ENCODE assay signal across 8 cellular contexts in the genomic region with DNA sequence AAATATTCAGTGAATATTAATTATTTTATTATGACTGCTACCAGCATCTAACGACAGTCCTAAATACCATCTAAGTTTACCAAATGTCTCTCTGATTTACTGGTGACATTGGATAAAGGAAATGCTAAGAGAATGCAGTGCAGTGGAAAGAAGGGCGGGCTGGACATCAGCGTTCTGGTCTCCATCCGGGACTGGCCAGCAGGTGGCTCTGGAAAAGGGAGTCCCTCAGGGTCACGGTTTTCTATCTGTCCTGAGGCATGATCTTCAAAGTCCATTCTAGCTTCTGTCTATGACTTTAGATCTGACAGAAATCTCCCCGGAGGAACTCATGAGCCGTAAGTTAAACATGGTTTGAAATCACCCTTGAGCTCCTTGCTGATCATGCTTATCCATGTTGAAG. TPM values are rescaled to one million over a fixed set of nuclear protein-coding genes. Genes with fewer than 3 reads are reported as not detected.
A peak's percentile ranks its signal among the peaks of the same experiment; 100 is the strongest.
DNase-seq lines count a peak whose midpoint lies in the region; ATAC-seq, FAIRE-seq and TF ChIP-seq lines count a peak whose summit lies in the region.

No MANE protein-coding gene starts in this region.

- peaks cover 3% of the 10 kb centered on the region; the same call in 1 of the 2 replicates for H4K20me1 ChIP-seq in HepG2 (ENCODE audit: insufficient read depth, low read length)

- H3K27me3 ChIP-seq in A673 (replicated peaks; ENCODE audit: insufficient read depth, low read depth, low read length, poor library complexity) (no peaks in the 10 kb centered on the region), HUES48 (ENCODE audit: control insufficient read depth, insufficient read depth, low read length) (0 out of 2 replicates have a peak, but pooled peaks cover 8% of the 10 kb centered on the region), HepG2 (ENCODE audit: control insufficient read depth in 1 of 2, insufficient read depth in 2 of 2, low read length in 2 of 2) (peaks cover 0 to 16% of the 10 kb centered on the region in 2 experiments; a peak in 2 of 5 replicates)

- H3K9me3 ChIP-seq in A673 (ENCODE audit: low read depth, low read length, poor library complexity, severe bottlenecking) (no peaks in the 10 kb centered on the region), HUES48 (ENCODE audit: control insufficient read depth, insufficient read depth, low read length) (no peaks in the 10 kb centered on the region), HepG2 (ENCODE audit: low read length) (no peaks in the 10 kb centered on the region)

- H3K4me1 ChIP-seq in A673 (ENCODE audit: insufficient read depth, low read length, poor library complexity, severe bottlenecking) (peaks cover 36% of the 10 kb centered on the region), HUES48 (ENCODE audit: control insufficient read depth, insufficient read depth, low read length) (peaks cover 50% of the 10 kb centered on the region), HepG2 (ENCODE audit: insufficient read depth, low read length) (peaks cover 44% of the 10 kb centered on the region)

- ATAC-seq in HepG2 = peak; percentile 79
- no peak for ATAC-seq in GM18520 (IDR thresholded peaks at IDR 0.05; ENCODE audit: unreplicated experiment)

- no peak overlapping the region for H3K9ac ChIP-seq in HUES48 (ENCODE audit: low read depth, low read length)
- no peak overlapping the region for H3K9ac ChIP-seq in HepG2 (ENCODE audit: insufficient read depth, low read depth, low read length)

- no peak overlapping the region for H3K4me2 ChIP-seq in HepG2 (ENCODE audit: low read depth, low read length)

- DNase-seq in A673 (ENCODE audit: low spot score) (no peak), choroid plexus epithelial cell (ENCODE audit: low read depth) (peak; percentile 41), HepG2 (ENCODE audit: low spot score) (peak; percentile 28), NCI-H1436 treated with DMSO at 0.1 percent for 48 hours (lab: John Stamatoyannopoulos, UW) (no peak)
- DNase-seq in T-helper 2 cell treated with Interferon-gamma antibody and Interleukin-4, amounts not matched to agents 5 μg/mL and 100 μg/mL, for 36 hours (ENCODE audit: low spot score) = no peak
- no peak for DNase-seq in activated T-cell treated with anti-CD3 and anti-CD28 coated beads, Interleukin-2, amount 50 U/mL, for 24 hours

- H3K4me3 ChIP-seq in A673 (ENCODE audit: low read depth, low read length, poor library complexity, severe bottlenecking) (no peak overlapping the region), HUES48 (ENCODE audit: low read depth, low read length) (peak overlapping the region; percentile 63; the same call in 1 of the 2 replicates), choroid plexus epithelial cell (ENCODE audit: low read depth, low read length) (no peak overlapping the region), HepG2 (replicated peaks in 1 of 3; ENCODE audit: insufficient read depth in 1 of 3, low read depth in 2 of 3, low read length in 3 of 3) (no peak overlapping the region)

- no peak overlapping the region for H3K27ac ChIP-seq in A673 (ENCODE audit: low read depth, low read length, poor library complexity, severe bottlenecking)
- peak overlapping the region; percentile 84 for H3K27ac ChIP-seq in HUES48 (ENCODE audit: low read depth, low read length)
- H3K27ac ChIP-seq in HepG2 (ENCODE audit: extremely low read length, insufficient read depth, low read length) = no peak overlapping the region

- peaks cover 15% of the 10 kb centered on the region for H3K27me3 Mint-ChIP-seq in T-helper 2 cell treated with Interferon-gamma antibody and Interleukin-4, amounts not matched to agents 5 μg/mL and 100 μg/mL, for 36 hours (ENCODE audit: low read depth)
- H3K27me3 Mint-ChIP-seq in activated T-cell treated with anti-CD3 and anti-CD28 coated beads, Interleukin-2, amount 50 U/mL, for 24 hours = peaks cover 3% of the 10 kb centered on the region

- CTCF ChIA-PET in A673 (lab: Charles Lee) (no interaction called here), HepG2 (lab: Yijun Ruan, JAX; ENCODE audit: low intra/inter-chr PET ratio, low total read pairs) (interaction anchor here (1.4 to 2.5 kb wide), 2 partner anchors 111 to 368 kb away, joined by 4 to 13 read pairs; no protein-coding TSS in a partner anchor)

- no peaks in the 10 kb centered on the region for H3K36me3 ChIP-seq in A673 (ENCODE audit: insufficient read depth, low read length, poor library complexity, severe bottlenecking)
- H3K36me3 ChIP-seq in HUES48 (ENCODE audit: control insufficient read depth, insufficient read depth, low read length) = no peaks in the 10 kb centered on the region
- H3K36me3 ChIP-seq in HepG2 (replicated peaks in 1 of 2; ENCODE audit: control insufficient read depth in 1 of 2, insufficient read depth in 2 of 2, low read length in 2 of 2) = no peaks in the 10 kb centered on the region

- H3K27ac Mint-ChIP-seq in T-helper 2 cell treated with Interferon-gamma antibody and Interleukin-4, amounts not matched to agents 5 μg/mL and 100 μg/mL, for 36 hours = no peak overlapping the region
- no peak overlapping the region for H3K27ac Mint-ChIP-seq in activated T-cell treated with anti-CD3 and anti-CD28 coated beads, Interleukin-2, amount 50 U/mL, for 24 hours

- POLR2A ChIA-PET in A673 (lab: Charles Lee; ENCODE audit: low non-redundant PET) (no interaction called here), HepG2 (lab: Yijun Ruan, JAX) (no interaction called here)

- no peaks in the 10 kb centered on the region for H3K79me2 ChIP-seq in HepG2 (ENCODE audit: insufficient read depth, low read length)

- H3K4me1 Mint-ChIP-seq in T-helper 2 cell treated with Interferon-gamma antibody and Interleukin-4, amounts not matched to agents 5 μg/mL and 100 μg/mL, for 36 hours (ENCODE audit: low read depth) = peaks cover 21% of the 10 kb centered on the region
- peaks cover 42% of the 10 kb centered on the region for H3K4me1 Mint-ChIP-seq in activated T-cell treated with anti-CD3 and anti-CD28 coated beads, Interleukin-2, amount 50 U/mL, for 24 hours (ENCODE audit: low read depth)

- H3K9me3 Mint-ChIP-seq in T-helper 2 cell treated with Interferon-gamma antibody and Interleukin-4, amounts not matched to agents 5 μg/mL and 100 μg/mL, for 36 hours = no peaks in the 10 kb centered on the region
- H3K9me3 Mint-ChIP-seq in activated T-cell treated with anti-CD3 and anti-CD28 coated beads, Interleukin-2, amount 50 U/mL, for 24 hours = no peaks in the 10 kb centered on the region

- peak; percentile 82 for FAIRE-seq in HepG2 (lab: Jason Lieb, UNC)

- no peak overlapping the region for H2AFZ ChIP-seq in HepG2 (ENCODE audit: low read length)

- in situ Hi-C loops in HepG2 (cut with HindIII; ENCODE audit: extremely low pct_ligation_motif_present, low pct_unique_long_range_greater_than_20kb) = no loop called here

- H3K36me3 Mint-ChIP-seq in T-helper 2 cell treated with Interferon-gamma antibody and Interleukin-4, amounts not matched to agents 5 μg/mL and 100 μg/mL, for 36 hours (ENCODE audit: low read depth) = no peaks in the 10 kb centered on the region
- no peaks in the 10 kb centered on the region for H3K36me3 Mint-ChIP-seq in activated T-cell treated with anti-CD3 and anti-CD28 coated beads, Interleukin-2, amount 50 U/mL, for 24 hours (ENCODE audit: low read depth)

- TF ChIP-seq EP300 in HepG2 (IDR thresholded peaks at IDR 0.05; ENCODE audit: low read depth in 2 of 2, low read length in 2 of 2) (no peak), HepG2 (CRISPR knock-in tag; IDR thresholded peaks at IDR 0.05; ENCODE audit: borderline replicate concordance) (no peak)

- peak; percentile 38; the same call in 1 of the 2 replicates for TF ChIP-seq CTCF in A673 (conservative IDR thresholded peaks at IDR 0.05; ENCODE audit: low read depth, low read length)
- peak; percentile 72 for TF ChIP-seq CTCF in choroid plexus epithelial cell (conservative IDR thresholded peaks at IDR 0.05; ENCODE audit: low read depth, low read length)
- TF ChIP-seq CTCF in HepG2 (CRISPR knock-in tag; IDR thresholded peaks at IDR 0.05) = peak; percentile 81

- 11% methylated on average over 7 of the region's 7 CpGs for WGBS in HepG2 (ENCODE audit: low lambda C conversion rate)

- intact Hi-C loops in A673 (cut with micrococcal nuclease; ENCODE audit: unreplicated experiment) = no loop called here
- intact Hi-C loops in HepG2 (cut with micrococcal nuclease; ENCODE audit: unreplicated experiment) = loop anchor here (1.0 to 10.0 kb wide), 3 partner anchors 111 to 435 kb away; no protein-coding TSS in a partner anchor

- TF ChIP-seq POLR2A in HepG2 (IDR thresholded peaks at IDR 0.05; ENCODE audit: insufficient read depth in 1 of 2, low read depth in 2 of 2, low read length in 2 of 2) = no peak

- peak; percentile 27; the same call in 1 of the 2 replicates for TF ChIP-seq RAD21 in HepG2 (CRISPR knock-in tag; IDR thresholded peaks at IDR 0.05)

- BruUV-seq in A673 (replicated peaks; lab: Mats Ljungman, UMichigan) = no TSS peak
- BruUV-seq in HepG2 (replicated peaks; lab: Mats Ljungman, UMichigan) = no TSS peak

- H3K4me3 Mint-ChIP-seq in T-helper 2 cell treated with Interferon-gamma antibody and Interleukin-4, amounts not matched to agents 5 μg/mL and 100 μg/mL, for 36 hours = no peak overlapping the region
- no peak overlapping the region for H3K4me3 Mint-ChIP-seq in activated T-cell treated with anti-CD3 and anti-CD28 coated beads, Interleukin-2, amount 50 U/mL, for 24 hours

RNA-seq across cellular contexts. Expression of a gene that starts 3.3 kb away (rescaled TPM):
- total RNA-seq in A673 (2021) = 93.2 and 107 TPM in 2 replicates
- total RNA-seq in HepG2 (2016; rRNA removed; fragmentation: Illumina TruSeq; extraction: Trizol) = 4.2 and 7.0 TPM in 2 replicates
- 1.8 and 2.6 TPM in 2 replicates for total RNA-seq in HepG2 (2016; cell fraction: cytosol; rRNA removed; fragmentation: Illumina TruSeq; extraction: Trizol; ENCODE audit: low read depth)
- 3.7 and 4.1 TPM in 2 replicates for total RNA-seq in HepG2 (2016; cell fraction: insoluble cytoplasmic fraction; rRNA removed; fragmentation: Illumina TruSeq; extraction: Trizol)
- total RNA-seq in HepG2 (2016; cell fraction: membrane; rRNA removed; fragmentation: Illumina TruSeq; extraction: Trizol) = 1.2 and 1.3 TPM in 2 replicates
- total RNA-seq in HepG2 (2016; cell fraction: nucleus; rRNA removed; fragmentation: Illumina TruSeq; extraction: Trizol) = 5.2 and 6.5 TPM in 2 replicates
- 2.1 and 2.9 TPM in 2 replicates for polyA plus RNA-seq in HepG2 (2011; rRNA removed)
- polyA plus RNA-seq in HepG2 (2011; cell fraction: cytosol; rRNA removed) = 2.1 and 2.4 TPM in 2 replicates
- polyA plus RNA-seq in HepG2 (2011; cell fraction: nucleus; rRNA removed) = 2.8 and 4.0 TPM in 2 replicates
- polyA plus RNA-seq in HepG2 (2012) = 1.9 and 2.8 TPM in 2 replicates
- 0.27 and 0.29 TPM in 2 replicates for polyA plus RNA-seq in HepG2 (2016; cell fraction: cytosol; fragmentation: Illumina TruSeq; extraction: Trizol; ENCODE audit: low read depth)
- 2.8 and 2.9 TPM in 2 replicates for polyA plus RNA-seq in HepG2 (2016; cell fraction: insoluble cytoplasmic fraction; fragmentation: Illumina TruSeq; extraction: Trizol; ENCODE audit: low read depth)
- polyA plus RNA-seq in HepG2 (2016; cell fraction: membrane; fragmentation: Illumina TruSeq; extraction: Trizol; ENCODE audit: low read depth) = 0.50 and 0.55 TPM in 2 replicates
- 2.9 and 3.5 TPM in 2 replicates for polyA plus RNA-seq in HepG2 (2016; cell fraction: nucleus; fragmentation: Illumina TruSeq; extraction: Trizol; ENCODE audit: insufficient read depth, low read depth)
- 10.3 and 18.9 TPM in 2 replicates for polyA minus RNA-seq in HepG2 (2011; rRNA and poly(A)+ RNA removed; ENCODE audit: low replicate concordance)
- 4.3 and 6.3 TPM in 2 replicates for polyA minus RNA-seq in HepG2 (2011; cell fraction: cytosol; rRNA and poly(A)+ RNA removed)
- 10.4 and 12.2 TPM in 2 replicates for polyA minus RNA-seq in HepG2 (2011; cell fraction: nucleus; rRNA and poly(A)+ RNA removed)

Comparison
In these comparisons a context has a peak if more than half of its experiments do, and no peak if none do; other contexts are left out.
1. DNase-seq: peak in choroid plexus epithelial cell (single experiment) and HepG2 (single experiment); none in A673 (single experiment), NCI-H1436 treated with DMSO at 0.1 percent for 48 hours (single experiment), T-helper 2 cell treated with Interferon-gamma antibody and Interleukin-4, amounts not matched to agents 5 μg/mL and 100 μg/mL, for 36 hours (single experiment) and activated T-cell treated with anti-CD3 and anti-CD28 coated beads, Interleukin-2, amount 50 U/mL, for 24 hours (single experiment).
2. RNA of a gene that starts 3.3 kb away (total RNA-seq): 93.2 to 107 TPM in A673; 1.2 to 7.0 TPM in HepG2; every median in the first group is over 10 times any median in the second.
3. Peak in every context shown above with its lines, with median percentiles within 50 percentile points of each other: CTCF ChIP-seq.